In the genomic region with DNA sequence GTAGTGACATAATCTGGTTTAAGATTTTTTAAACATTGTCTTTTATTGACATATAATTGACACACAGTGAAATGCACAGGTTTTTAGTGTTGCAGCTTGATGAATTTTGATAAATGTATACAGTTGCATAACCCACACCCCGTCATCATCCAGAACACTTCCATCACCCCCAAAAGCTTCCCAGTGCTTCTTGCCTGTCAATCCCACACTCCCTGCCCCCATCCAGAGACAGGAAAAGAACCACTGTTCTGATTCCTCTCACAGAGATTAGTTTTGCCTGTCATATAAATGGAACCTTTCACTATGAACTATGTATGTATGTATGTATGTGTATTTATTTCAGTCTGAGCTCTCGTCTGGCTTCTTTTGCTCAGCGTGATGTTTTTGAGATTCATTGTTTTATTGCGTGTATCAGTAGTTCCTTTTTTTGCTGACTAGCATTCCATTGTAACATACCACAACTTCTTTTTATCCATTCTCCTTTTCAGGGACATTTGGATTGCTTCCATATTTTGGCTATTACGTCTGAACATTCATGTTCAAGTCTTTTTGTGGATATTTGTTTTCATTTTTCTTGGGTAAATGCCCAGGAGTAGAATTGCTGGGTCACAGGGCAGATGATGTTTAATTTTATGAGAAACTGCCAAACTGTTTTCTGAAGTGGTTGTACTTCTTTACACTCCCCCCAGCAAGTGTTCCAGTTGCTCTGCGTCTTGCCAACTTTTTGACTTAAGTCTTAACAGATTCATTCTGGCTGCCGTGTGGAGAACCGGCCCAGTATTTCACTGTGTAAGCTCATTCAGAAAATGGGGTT, we compare ENCODE assay signal across 12 cellular contexts. TPM values are rescaled to one million over a fixed set of nuclear protein-coding genes. Genes with fewer than 3 reads are reported as not detected.
DNase-seq lines count a peak whose midpoint lies in the region; ATAC-seq, FAIRE-seq and TF ChIP-seq lines count a peak whose summit lies in the region.
"Had no signal": no experiment of that assay in that cellular context is flagged by ENCODE, and none has a peak within 500 bp of the region (broad histone marks: within the 10 kb centered on the region; RNA-seq: fewer than 3 reads in every experiment).

No MANE protein-coding gene starts in this region.

- 71% methylated on average over 8 of the region's 8 CpGs for WGBS in liver
- 64 to 85% (median 83%) methylated on average over 8 of the region's 8 CpGs for WGBS in small intestine, 3 donors
- WGBS in lower leg skin, 2 donors: 55 to 60% methylated on average over 8 of the region's 8 CpGs

- H3K27ac ChIP-seq in ascending aorta: peak overlapping the region; percentile 12 to 48
- no peak overlapping the region for H3K27ac ChIP-seq in liver (ENCODE audit: low read depth in 1 of 2, low read length in 2 of 2)
- H3K27ac ChIP-seq in small intestine (ENCODE audit: low read depth in 1 of 2, low read length in 1 of 2): peak overlapping the region in 1 of 2 donors; percentile 56
- H3K27ac ChIP-seq: hepatocyte had no signal

- H3K4me1 Mint-ChIP-seq in stimulated activated naive CD8-positive, alpha-beta T cell treated with anti-CD3 and anti-CD28 coated beads, Interleukin-15, Interleukin-2, amounts not matched to agents 100 ng/mL and 50 ng/mL, for 24 hours (ENCODE audit: low read depth): peaks cover 80% of the 10 kb centered on the region

- H3K9me3 Mint-ChIP-seq in stimulated activated naive CD8-positive, alpha-beta T cell treated with anti-CD3 and anti-CD28 coated beads, Interleukin-15, Interleukin-2, amounts not matched to agents 100 ng/mL and 50 ng/mL, for 24 hours: no peaks in the 10 kb centered on the region

- no peak for TF ChIP-seq CTCF in ascending aorta (IDR thresholded peaks at IDR 0.05)
- TF ChIP-seq CTCF in liver (IDR thresholded peaks at IDR 0.05; ENCODE audit: low read depth, low read length, missing input control): no peak
- no peak for TF ChIP-seq CTCF in lower leg skin (IDR thresholded peaks at IDR 0.05)

- H3K9me3 ChIP-seq in ascending aorta (no peaks in the 10 kb centered on the region), liver (ENCODE audit: control insufficient read depth in 4 of 4, low read length in 3 of 4) (no peaks in the 10 kb centered on the region), small intestine (ENCODE audit: control insufficient read depth, low read depth) (no peaks in the 10 kb centered on the region)

- TF ChIP-seq RAD21 in liver (IDR thresholded peaks at IDR 0.05): no peak

- FAIRE-seq in small intestine (lab: Jason Lieb, UNC): no peak

- DNase-seq in stimulated activated naive CD8-positive, alpha-beta T cell treated with anti-CD3 and anti-CD28 coated beads, Interleukin-15, Interleukin-2, amounts not matched to agents 100 U/mL and 50 U/mL, for 24 hours: no peak
- peak in 1 of 2 donors; percentile 69 for DNase-seq in ascending aorta (ENCODE audit: low spot score in 2 of 2)
- no peak for DNase-seq in small intestine
- DNase-seq in NCI-H82 treated with DMSO at 0.1 percent for 48 hours (lab: John Stamatoyannopoulos, UW; ENCODE audit: unreplicated experiment): no peak
- DNase-seq in lower leg skin (ENCODE audit: low spot score in 2 of 2): no peak
- DNase-seq: H7; NCI-H1436; stimulated activated CD4-positive, alpha-beta T cell treated with anti-CD3 and anti-CD28 coated beads, Interleukin-4, amount 100 ng/mL, for 24 hours had no signal

- H3K36me3 ChIP-seq in ascending aorta (peaks cover 23 to 25% of the 10 kb centered on the region in 2 donors), liver (ENCODE audit: control insufficient read depth in 4 of 4, insufficient read depth in 3 of 4, low read depth in 1 of 4, low read length in 3 of 4) (peaks cover 0 to 22% (median 14%) of the 10 kb centered on the region in 4 donors), small intestine (ENCODE audit: control insufficient read depth in 2 of 2, insufficient read depth in 2 of 2, low read length in 2 of 2) (peaks cover 0 to 7% of the 10 kb centered on the region in 2 donors)

- H3K36me3 Mint-ChIP-seq in stimulated activated naive CD8-positive, alpha-beta T cell treated with anti-CD3 and anti-CD28 coated beads, Interleukin-15, Interleukin-2, amounts not matched to agents 100 ng/mL and 50 ng/mL, for 24 hours (ENCODE audit: low read depth): peaks cover 81% of the 10 kb centered on the region

- H3K27ac Mint-ChIP-seq in stimulated activated naive CD8-positive, alpha-beta T cell treated with anti-CD3 and anti-CD28 coated beads, Interleukin-15, Interleukin-2, amounts not matched to agents 100 ng/mL and 50 ng/mL, for 24 hours: peak overlapping the region; percentile 91

- H3K4me3 ChIP-seq in ascending aorta: no peak overlapping the region
- H3K4me3 ChIP-seq in liver (ENCODE audit: low read depth in 1 of 3, low read length in 3 of 3): no peak overlapping the region
- H3K4me3 ChIP-seq in small intestine (ENCODE audit: low read depth in 1 of 2, low read length in 2 of 2): no peak overlapping the region
- H3K4me3 ChIP-seq in lower leg skin (ENCODE audit: low read depth, poor library complexity, severe bottlenecking): no peak overlapping the region
- H3K4me3 ChIP-seq: hepatocyte had no signal

- H3K4me1 ChIP-seq in ascending aorta (peaks cover 0 to 7% of the 10 kb centered on the region in 2 donors), liver (ENCODE audit: control insufficient read depth in 4 of 4, insufficient read depth in 4 of 4, low read length in 3 of 4) (no peaks in the 10 kb centered on the region), small intestine (ENCODE audit: control insufficient read depth in 2 of 2, insufficient read depth in 1 of 2, low read depth in 1 of 2, low read length in 1 of 2) (no peaks in the 10 kb centered on the region)

- peak overlapping the region; percentile 15 for H3K4me3 Mint-ChIP-seq in stimulated activated naive CD8-positive, alpha-beta T cell treated with anti-CD3 and anti-CD28 coated beads, Interleukin-15, Interleukin-2, amounts not matched to agents 100 ng/mL and 50 ng/mL, for 24 hours

- H3K9ac ChIP-seq in liver (ENCODE audit: low read depth in 1 of 2, low read length in 2 of 2): no peak overlapping the region

- no peak for ATAC-seq in stimulated activated naive CD8-positive, alpha-beta T cell treated with anti-CD3 and anti-CD28 coated beads, Interleukin-15, Interleukin-2, amounts not matched to agents 100 U/mL and 50 U/mL, for 24 hours
- ATAC-seq in GM19351 (IDR thresholded peaks at IDR 0.05; ENCODE audit: unreplicated experiment): no peak

- TF ChIP-seq POLR2A in lower leg skin (IDR thresholded peaks at IDR 0.05): no peak

- no peaks in the 10 kb centered on the region for H3K27me3 ChIP-seq in ascending aorta
- H3K27me3 ChIP-seq in liver (ENCODE audit: control insufficient read depth in 4 of 4, insufficient read depth in 4 of 4, low read length in 3 of 4): no peaks in the 10 kb centered on the region
- H3K27me3 ChIP-seq in small intestine (ENCODE audit: control insufficient read depth in 2 of 2, insufficient read depth in 2 of 2, low read length in 2 of 2): no peaks in the 10 kb centered on the region
- H3K27me3 ChIP-seq: hepatocyte had no signal

- intact Hi-C loops in ascending aorta (cut with DNase I) (no loop called here), lower leg skin (cut with DNase I; ENCODE audit: low total_unique reads) (no loop called here)

- no peaks in the 10 kb centered on the region for H3K27me3 Mint-ChIP-seq in stimulated activated naive CD8-positive, alpha-beta T cell treated with anti-CD3 and anti-CD28 coated beads, Interleukin-15, Interleukin-2, amounts not matched to agents 100 ng/mL and 50 ng/mL, for 24 hours

TF ChIP-seq in liver, 16 proteins besides CTCF, POLR2A, EP300 and RAD21:
- peak; percentile 58 for TF ChIP-seq NR2F2 (IDR thresholded peaks at IDR 0.05)
- no peak for TF ChIP-seq TAF1 (conservative IDR thresholded peaks at IDR 0.05)
- no peak for TF ChIP-seq HNF4G (IDR thresholded peaks at IDR 0.05)
- TF ChIP-seq, protein P1, sequence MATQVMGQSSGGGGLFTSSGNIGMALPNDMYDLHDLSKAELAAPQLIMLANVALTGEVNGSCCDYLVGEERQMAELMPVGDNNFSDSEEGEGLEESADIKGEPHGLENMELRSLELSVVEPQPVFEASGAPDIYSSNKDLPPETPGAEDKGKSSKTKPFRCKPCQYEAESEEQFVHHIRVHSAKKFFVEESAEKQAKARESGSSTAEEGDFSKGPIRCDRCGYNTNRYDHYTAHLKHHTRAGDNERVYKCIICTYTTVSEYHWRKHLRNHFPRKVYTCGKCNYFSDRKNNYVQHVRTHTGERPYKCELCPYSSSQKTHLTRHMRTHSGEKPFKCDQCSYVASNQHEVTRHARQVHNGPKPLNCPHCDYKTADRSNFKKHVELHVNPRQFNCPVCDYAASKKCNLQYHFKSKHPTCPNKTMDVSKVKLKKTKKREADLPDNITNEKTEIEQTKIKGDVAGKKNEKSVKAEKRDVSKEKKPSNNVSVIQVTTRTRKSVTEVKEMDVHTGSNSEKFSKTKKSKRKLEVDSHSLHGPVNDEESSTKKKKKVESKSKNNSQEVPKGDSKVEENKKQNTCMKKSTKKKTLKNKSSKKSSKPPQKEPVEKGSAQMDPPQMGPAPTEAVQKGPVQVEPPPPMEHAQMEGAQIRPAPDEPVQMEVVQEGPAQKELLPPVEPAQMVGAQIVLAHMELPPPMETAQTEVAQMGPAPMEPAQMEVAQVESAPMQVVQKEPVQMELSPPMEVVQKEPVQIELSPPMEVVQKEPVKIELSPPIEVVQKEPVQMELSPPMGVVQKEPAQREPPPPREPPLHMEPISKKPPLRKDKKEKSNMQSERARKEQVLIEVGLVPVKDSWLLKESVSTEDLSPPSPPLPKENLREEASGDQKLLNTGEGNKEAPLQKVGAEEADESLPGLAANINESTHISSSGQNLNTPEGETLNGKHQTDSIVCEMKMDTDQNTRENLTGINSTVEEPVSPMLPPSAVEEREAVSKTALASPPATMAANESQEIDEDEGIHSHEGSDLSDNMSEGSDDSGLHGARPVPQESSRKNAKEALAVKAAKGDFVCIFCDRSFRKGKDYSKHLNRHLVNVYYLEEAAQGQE (IDR thresholded peaks at IDR 0.05): no peak

RNA-seq across cellular contexts. Expression of a gene that starts 8.7 kb away (rescaled TPM):
- total RNA-seq in ascending aorta (53.0 TPM), liver (10 to 100 TPM in 1 of 2 donors, 1 to 10 TPM in 1; 5.4 to 10.2 TPM), lower leg skin (10 to 100 TPM in 3 of 4 donors, 1 to 10 TPM in 1; 7.4 to 23.0 (median 14.6) TPM)
- polyA plus RNA-seq in liver (1 to 10 TPM; 8.7 to 9.0 TPM), small intestine (10 to 100 TPM in 1 of 3 donors, 1 to 10 TPM in 2; 3.2 to 10.7 (median 3.8) TPM)

RNA-seq across cellular contexts. Expression of a gene that starts 19.4 kb away (rescaled TPM):
- 28.0 TPM for total RNA-seq in ascending aorta
- 10 to 100 TPM; 21.8 to 45.0 TPM for total RNA-seq in liver
- 10 to 100 TPM; 11.6 to 18.0 TPM for polyA plus RNA-seq in liver
- 10 to 100 TPM; 11.3 to 20.0 (median 15.4) TPM for polyA plus RNA-seq in small intestine
- 10 to 100 TPM; 28.7 to 31.5 (median 29.7) TPM for total RNA-seq in lower leg skin

Comparison
In these comparisons a context has a peak if more than half of its experiments do, and no peak if none do; other contexts are left out.
1. H3K27ac ChIP-seq: peak in ascending aorta (2 of 2); none in liver (0 of 2).